In genomic region chr2:196939381-196939780, GRCh38 we compare ENCODE assay signal across 19 cellular contexts. TPM values are rescaled to one million over a fixed set of nuclear protein-coding genes. Genes with fewer than 3 reads are reported as not detected.
DNase-seq lines count a peak whose midpoint lies in the region; ATAC-seq, FAIRE-seq and TF ChIP-seq lines count a peak whose summit lies in the region.
"Had no signal": no experiment of that assay in that cellular context is flagged by ENCODE, and none has a peak within 500 bp of the region (broad histone marks: within the 10 kb centered on the region; RNA-seq: fewer than 3 reads in every experiment).

No MANE protein-coding gene starts in this region.

- POLR2A ChIA-PET in naive thymus-derived CD4-positive, alpha-beta T cell (lab: Charles Lee): interaction anchor here (0.6 kb wide), 1 partner anchor 373 kb away, joined by 3 read pairs; no protein-coding TSS in a partner anchor

- peaks cover 0 to 4% (median 0%) of the 10 kb centered on the region in 5 donors for H3K27me3 Mint-ChIP-seq in naive thymus-derived CD4-positive, alpha-beta T cell
- H3K27me3 Mint-ChIP-seq: stimulated activated naive CD8-positive, alpha-beta T cell treated with anti-CD3 and anti-CD28 coated beads, Interleukin-15, Interleukin-2, amounts not matched to agents 100 ng/mL and 50 ng/mL, for 24 hours had no signal

- no peak overlapping the region for H3K4me3 ChIP-seq in naive thymus-derived CD4-positive, alpha-beta T cell (ENCODE audit: low read length)
- no peak overlapping the region for H3K4me3 ChIP-seq in aorta (ENCODE audit: low read length in 2 of 2)
- H3K4me3 ChIP-seq: left ventricle myocardium inferior, uterus had no signal

- no peaks in the 10 kb centered on the region for H3K4me1 ChIP-seq in naive thymus-derived CD4-positive, alpha-beta T cell (ENCODE audit: control insufficient read depth in 2 of 2, insufficient read depth in 2 of 2, low read length in 2 of 2)
- H3K4me1 ChIP-seq in aorta (ENCODE audit: control insufficient read depth in 1 of 2, insufficient read depth in 2 of 2, low read length in 2 of 2): no peaks in the 10 kb centered on the region
- H3K4me1 ChIP-seq: parathyroid adenoma, uterus had no signal

- CTCF ChIA-PET in naive thymus-derived CD4-positive, alpha-beta T cell (lab: Charles Lee): no interaction called here

- no peak overlapping the region for H3K4me3 Mint-ChIP-seq in naive thymus-derived CD4-positive, alpha-beta T cell
- H3K4me3 Mint-ChIP-seq: activated T-cell treated with anti-CD3 and anti-CD28 coated beads, Interleukin-2, amount 50 U/mL, for 72 hours; stimulated activated naive CD8-positive, alpha-beta T cell treated with anti-CD3 and anti-CD28 coated beads, Interleukin-15, Interleukin-2, amounts not matched to agents 100 ng/mL and 50 ng/mL, for 24 hours had no signal

- no peaks in the 10 kb centered on the region for H3K9me3 ChIP-seq in naive thymus-derived CD4-positive, alpha-beta T cell (ENCODE audit: control insufficient read depth in 2 of 3, low read length in 3 of 3)
- H3K9me3 ChIP-seq in aorta (ENCODE audit: control insufficient read depth, low read length): no peaks in the 10 kb centered on the region
- H3K9me3 ChIP-seq: left ventricle myocardium inferior, uterus had no signal

- H3K27ac ChIP-seq in naive thymus-derived CD4-positive, alpha-beta T cell (ENCODE audit: low read depth, low read length): no peak overlapping the region
- no peak overlapping the region for H3K27ac ChIP-seq in aorta (ENCODE audit: low read depth in 1 of 2, low read length in 2 of 2)
- H3K27ac ChIP-seq: left ventricle myocardium inferior, parathyroid adenoma, uterus had no signal

- DNase-seq in A172 (ENCODE audit: low spot score) (peak; percentile 40), H54 (ENCODE audit: insufficient read length, low spot score) (peak; percentile 36), T1000 (lab: John Stamatoyannopoulos, UW) (peak; percentile 7), fibroblast of peridontal ligament (ENCODE audit: extremely low read depth) (peak; percentile 64), iPS-NIHi7 (ENCODE audit: extremely low spot score) (no peak), aorta (no peak), DMS53 treated with DMSO at 0.1 percent for 48 hours (lab: John Stamatoyannopoulos, UW; ENCODE audit: unreplicated experiment) (no peak)
- no peak for DNase-seq in naive thymus-derived CD4-positive, alpha-beta T cell
- DNase-seq: activated CD4-positive, alpha-beta T cell treated with anti-CD3 and anti-CD28 coated beads, Interleukin-2, amount 50 U/mL, for 4 hours; activated T-cell treated with anti-CD3 and anti-CD28 coated beads, Interleukin-2, amount 50 U/mL, for 72 hours; Calu3; Karpas-422; left ventricle myocardium inferior; NCI-H1436 treated with DMSO at 0.1 percent for 48 hours; NCI-H510A; stimulated activated CD4-positive, alpha-beta T cell treated with anti-CD3 and anti-CD28 coated beads, Interleukin-12 subunit alpha, Interleukin-12 subunit beta, amount 100 ng/mL, for 4 hours; uterus had no signal

- TF ChIP-seq POLR2A in H54 (IDR thresholded peaks at IDR 0.05; ENCODE audit: low read depth, low read length): no peak

- WGBS in aorta, 2 donors: 86 to 94% methylated on average over 1 of the region's 1 CpG

- H3K27me3 ChIP-seq in naive thymus-derived CD4-positive, alpha-beta T cell (ENCODE audit: control insufficient read depth in 2 of 2, insufficient read depth in 2 of 2, low read length in 2 of 2): no peaks in the 10 kb centered on the region
- H3K27me3 ChIP-seq in aorta (ENCODE audit: control insufficient read depth in 1 of 2, insufficient read depth in 2 of 2, low read length in 1 of 2): no peaks in the 10 kb centered on the region
- H3K27me3 ChIP-seq: uterus had no signal

- H3K36me3 Mint-ChIP-seq in naive thymus-derived CD4-positive, alpha-beta T cell: peaks cover 0 to 1% (median 0%) of the 10 kb centered on the region in 5 donors

- no peak overlapping the region for H3K27ac Mint-ChIP-seq in naive thymus-derived CD4-positive, alpha-beta T cell
- H3K27ac Mint-ChIP-seq: activated T-cell treated with anti-CD3 and anti-CD28 coated beads, Interleukin-2, amount 50 U/mL, for 72 hours; stimulated activated naive CD8-positive, alpha-beta T cell treated with anti-CD3 and anti-CD28 coated beads, Interleukin-15, Interleukin-2, amounts not matched to agents 100 ng/mL and 50 ng/mL, for 24 hours had no signal

- peak; percentile 92 for FAIRE-seq in H54 (lab: Jason Lieb, UNC)

- no peaks in the 10 kb centered on the region for H3K9me3 Mint-ChIP-seq in naive thymus-derived CD4-positive, alpha-beta T cell
- H3K9me3 Mint-ChIP-seq: activated T-cell treated with anti-CD3 and anti-CD28 coated beads, Interleukin-2, amount 50 U/mL, for 72 hours; stimulated activated naive CD8-positive, alpha-beta T cell treated with anti-CD3 and anti-CD28 coated beads, Interleukin-15, Interleukin-2, amounts not matched to agents 100 ng/mL and 50 ng/mL, for 24 hours had no signal

- no peak for ATAC-seq in naive thymus-derived CD4-positive, alpha-beta T cell
- no peak for ATAC-seq in aorta (ENCODE audit: low FRiP score)
- ATAC-seq: activated T-cell treated with anti-CD3 and anti-CD28 coated beads, Interleukin-2, amount 50 U/mL, for 72 hours had no signal

- peaks cover 0 to 13% (median 0%) of the 10 kb centered on the region in 7 donors for H3K4me1 Mint-ChIP-seq in naive thymus-derived CD4-positive, alpha-beta T cell

- no peaks in the 10 kb centered on the region for H3K36me3 ChIP-seq in naive thymus-derived CD4-positive, alpha-beta T cell (ENCODE audit: control insufficient read depth in 2 of 3, insufficient read depth in 3 of 3, low read length in 3 of 3)
- H3K36me3 ChIP-seq in aorta (ENCODE audit: control insufficient read depth in 1 of 2, insufficient read depth in 2 of 2, low read length in 1 of 2): no peaks in the 10 kb centered on the region
- H3K36me3 ChIP-seq: left ventricle myocardium inferior, uterus had no signal

- intact Hi-C loops in naive thymus-derived CD4-positive, alpha-beta T cell (cut with micrococcal nuclease): no loop called here
- intact Hi-C loops in aorta (cut with DNase I): no loop called here

RNA-seq across cellular contexts. Expression of gene PGAP1, which starts 12.9 kb away (rescaled TPM):
- 4.1 and 6.5 TPM in 2 replicates for total RNA-seq in A172 (2014; rRNA removed; shearing (Covaris generic))
- 10 to 100 TPM in 1 of 5 experiments, 1 to 10 TPM in 4; 6.0 to 48.4 (median 6.9) TPM for total RNA-seq in naive thymus-derived CD4-positive, alpha-beta T cell
- polyA plus RNA-seq in naive thymus-derived CD4-positive, alpha-beta T cell: 1 to 10 TPM; 1.6 to 2.1 TPM
- 10 to 100 TPM in 1 of 2 donors, 1 to 10 TPM in 1; 9.6 to 10.9 TPM for total RNA-seq in aorta
- 1 to 10 TPM; 1.4 to 2.4 TPM for polyA plus RNA-seq in aorta

Comparison
In these comparisons a context has a peak if more than half of its experiments do, and no peak if none do; other contexts are left out.
1. DNase-seq: peak in A172 (single experiment), H54 (single experiment), T1000 (single experiment) and fibroblast of peridontal ligament (single experiment); none in iPS-NIHi7 (single experiment), naive thymus-derived CD4-positive, alpha-beta T cell (0 of 9), aorta (0 of 2) and DMS53 treated with DMSO at 0.1 percent for 48 hours (single experiment).